ENCODE assay signal across 17 cellular contexts in genomic region chr10:34581871-34582532, GRCh38.
DNase-seq lines count a peak whose midpoint lies in the region; ATAC-seq and TF ChIP-seq lines count a peak whose summit lies in the region.
"Had no signal": no experiment of that assay in that cellular context is flagged by ENCODE, and none has a peak within 500 bp of the region (broad histone marks: within the 10 kb centered on the region; RNA-seq: fewer than 3 reads in every experiment).

No MANE protein-coding gene starts in this region.

- TF ChIP-seq CTCF in choroid plexus epithelial cell (conservative IDR thresholded peaks at IDR 0.05; ENCODE audit: low read depth, low read length) (no peak), left lung (IDR thresholded peaks at IDR 0.05) (no peak)

- intact Hi-C loops in left lung (cut with DNase I): no loop called here

- no peak overlapping the region for H3K27ac ChIP-seq in left lung
- H3K27ac ChIP-seq: BLaER1 treated with 17β-estradiol and CSF1 and Interleukin-3, amounts not matched to agents 10 nM and 100 nM; parathyroid adenoma had no signal

- CTCF ChIA-PET in activated naive CD4-positive, alpha-beta T cell treated with anti-CD3 and anti-CD28 coated beads, Interleukin-2, amount 10 ng/mL, durations not matched to agents 7 days and 5 days (lab: Charles Lee): no interaction called here

- no peaks in the 10 kb centered on the region for H3K4me1 Mint-ChIP-seq in activated naive CD4-positive, alpha-beta T cell treated with anti-CD3 and anti-CD28 coated beads, Interleukin-2, amount 10 ng/mL, durations not matched to agents 7 days and 5 days
- H3K4me1 Mint-ChIP-seq: memory B cell had no signal

- 0 out of 2 replicates have a peak, but pooled peaks have one; percentile 30 for TF ChIP-seq EP300 in Ishikawa (IDR thresholded peaks at IDR 0.05; ENCODE audit: borderline replicate concordance)

- H3K36me3 ChIP-seq in left lung: no peaks in the 10 kb centered on the region
- H3K36me3 ChIP-seq: BLaER1 treated with 17β-estradiol and CSF1 and Interleukin-3, amounts not matched to agents 10 nM and 100 nM had no signal

- no peak overlapping the region for H3K4me3 Mint-ChIP-seq in activated naive CD4-positive, alpha-beta T cell treated with anti-CD3 and anti-CD28 coated beads, Interleukin-2, amount 10 ng/mL, durations not matched to agents 7 days and 5 days
- H3K4me3 Mint-ChIP-seq: memory B cell had no signal

- no peaks in the 10 kb centered on the region for H3K27me3 ChIP-seq in left lung
- H3K27me3 ChIP-seq: BLaER1 treated with 17β-estradiol and CSF1 and Interleukin-3, amounts not matched to agents 10 nM and 100 nM had no signal

- DNase-seq in AG20443 (ENCODE audit: low spot score): peak; percentile 17
- DNase-seq in choroid plexus epithelial cell (ENCODE audit: low read depth): peak; percentile 59
- DNase-seq in left lung: no peak
- DNase-seq in NOMO-1 treated with DMSO at 0.1 percent for 48 hours (lab: John Stamatoyannopoulos, UW; ENCODE audit: unreplicated experiment): no peak
- no peak for DNase-seq in DMS79 (lab: John Stamatoyannopoulos, UW)
- no peak for DNase-seq in NCI-H2029 (lab: John Stamatoyannopoulos, UW)
- DNase-seq in activated naive CD4-positive, alpha-beta T cell treated with anti-CD3 and anti-CD28 coated beads, Interleukin-2, amount 10 ng/mL, durations not matched to agents 7 days and 5 days: no peak
- DNase-seq: amygdala; effector CD8-positive, alpha-beta T cell; NCI-H1092 treated with DMSO at 0.1 percent for 48 hours; SIG-M5; stimulated activated CD4-positive, alpha-beta T cell treated with anti-CD3 and anti-CD28 coated beads, Interleukin-4, amount 100 ng/mL, for 1 hour; stimulated activated naive CD8-positive, alpha-beta T cell treated with anti-CD3 and anti-CD28 coated beads, Interleukin-15, Interleukin-2, amounts not matched to agents 100 U/mL and 50 U/mL, for 24 hours had no signal

- TF ChIP-seq RAD21 in Ishikawa (IDR thresholded peaks at IDR 0.05; ENCODE audit: low read depth): no peak

- peaks cover 0 to 9% of the 10 kb centered on the region in 2 donors for H3K4me1 ChIP-seq in left lung
- H3K4me1 ChIP-seq: parathyroid adenoma had no signal

- H3K9me3 Mint-ChIP-seq in activated naive CD4-positive, alpha-beta T cell treated with anti-CD3 and anti-CD28 coated beads, Interleukin-2, amount 10 ng/mL, durations not matched to agents 7 days and 5 days: no peaks in the 10 kb centered on the region
- H3K9me3 Mint-ChIP-seq: memory B cell had no signal

- H3K27ac Mint-ChIP-seq in activated naive CD4-positive, alpha-beta T cell treated with anti-CD3 and anti-CD28 coated beads, Interleukin-2, amount 10 ng/mL, durations not matched to agents 7 days and 5 days: no peak overlapping the region
- H3K27ac Mint-ChIP-seq: memory B cell had no signal

- no peaks in the 10 kb centered on the region for H3K27me3 Mint-ChIP-seq in activated naive CD4-positive, alpha-beta T cell treated with anti-CD3 and anti-CD28 coated beads, Interleukin-2, amount 10 ng/mL, durations not matched to agents 7 days and 5 days
- H3K27me3 Mint-ChIP-seq: memory B cell had no signal

- no peaks in the 10 kb centered on the region for H3K9me3 ChIP-seq in left lung
- H3K9me3 ChIP-seq: BLaER1 treated with 17β-estradiol and CSF1 and Interleukin-3, amounts not matched to agents 10 nM and 100 nM had no signal

- H3K4me3 ChIP-seq in choroid plexus epithelial cell (ENCODE audit: low read depth, low read length) (no peak overlapping the region), left lung (no peak overlapping the region)
- H3K4me3 ChIP-seq: BLaER1 treated with 17β-estradiol and CSF1 and Interleukin-3, amounts not matched to agents 10 nM and 100 nM had no signal

- H3K36me3 Mint-ChIP-seq in activated naive CD4-positive, alpha-beta T cell treated with anti-CD3 and anti-CD28 coated beads, Interleukin-2, amount 10 ng/mL, durations not matched to agents 7 days and 5 days: no peaks in the 10 kb centered on the region
- H3K36me3 Mint-ChIP-seq: memory B cell had no signal

- peak; percentile 29 for ATAC-seq in left lung
- ATAC-seq: stimulated activated naive CD8-positive, alpha-beta T cell treated with anti-CD3 and anti-CD28 coated beads, Interleukin-15, Interleukin-2, amounts not matched to agents 100 U/mL and 50 U/mL, for 24 hours had no signal

TF ChIP-seq in Ishikawa, 13 proteins besides CTCF, POLR2A, EP300 and RAD21:
- TF ChIP-seq REST (IDR thresholded peaks at IDR 0.05; ENCODE audit: low read depth) (no peak), EGR1 (IDR thresholded peaks at IDR 0.05) (no peak), MAX (IDR thresholded peaks at IDR 0.05) (no peak), TCF12 (IDR thresholded peaks at IDR 0.05; ENCODE audit: low read depth) (no peak), ZBTB7A (IDR thresholded peaks at IDR 0.05; ENCODE audit: low read depth) (no peak), TEAD4 (IDR thresholded peaks at IDR 0.05) (peak; percentile 42; the same call in 1 of the 2 replicates), USF1 (IDR thresholded peaks at IDR 0.05) (no peak), CREB1 (IDR thresholded peaks at IDR 0.05; ENCODE audit: low read depth) (no peak), CEBPB (IDR thresholded peaks at IDR 0.05) (no peak), FOXM1 (IDR thresholded peaks at IDR 0.05; ENCODE audit: borderline replicate concordance, low read depth) (no peak), YY1 (IDR thresholded peaks at IDR 0.05; ENCODE audit: low read depth) (no peak), TAF1 (IDR thresholded peaks at IDR 0.05; ENCODE audit: low read depth) (no peak), NFIC (IDR thresholded peaks at IDR 0.05) (peak; percentile 51; the same call in 1 of the 2 replicates)

Comparison
In these comparisons a context has a peak if more than half of its experiments do, and no peak if none do; other contexts are left out.
1. DNase-seq: peak in AG20443 (single experiment) and choroid plexus epithelial cell (single experiment); none in left lung (0 of 2), NOMO-1 treated with DMSO at 0.1 percent for 48 hours (single experiment), DMS79 (single experiment), NCI-H2029 (single experiment) and activated naive CD4-positive, alpha-beta T cell treated with anti-CD3 and anti-CD28 coated beads, Interleukin-2, amount 10 ng/mL, durations not matched to agents 7 days and 5 days (single experiment).